ENCODE assay signal across 19 cellular contexts in the genomic region with DNA sequence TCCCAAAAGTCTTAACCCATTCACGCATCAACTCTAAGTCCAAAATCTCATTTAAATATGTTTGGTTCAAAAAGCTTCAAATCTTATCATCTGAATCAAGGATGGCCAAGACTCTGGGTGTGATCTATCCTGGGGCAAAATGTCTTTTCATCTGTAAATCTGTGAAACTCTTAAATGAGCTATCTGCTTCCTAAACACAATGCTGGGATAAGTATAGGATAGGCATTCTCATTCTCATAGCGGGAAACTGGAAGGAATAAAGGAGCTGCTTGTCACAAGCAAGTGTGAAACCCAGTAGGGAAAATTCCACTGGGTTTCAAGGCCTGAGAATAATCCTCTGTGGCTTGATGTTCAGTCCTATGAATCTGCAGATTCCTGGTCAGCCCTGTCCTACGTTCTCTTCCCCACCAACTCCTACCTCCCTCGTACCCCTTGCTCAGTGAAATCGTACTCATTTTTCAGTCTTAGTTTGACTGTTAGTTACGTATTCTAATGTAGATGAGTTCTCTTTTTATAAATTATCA.
DNase-seq lines count a peak whose midpoint lies in the region; ATAC-seq, FAIRE-seq and TF ChIP-seq lines count a peak whose summit lies in the region.
"Had no signal": no experiment of that assay in that cellular context is flagged by ENCODE, and none has a peak within 500 bp of the region (broad histone marks: within the 10 kb centered on the region; RNA-seq: fewer than 3 reads in every experiment).

No MANE protein-coding gene starts in this region.

- H3K4me1 ChIP-seq in H9 (ENCODE audit: insufficient read depth, low read length) (peaks cover 7% of the 10 kb centered on the region; the same call in 1 of the 2 replicates), NT2/D1 (ENCODE audit: insufficient read depth, insufficient read length) (no peaks in the 10 kb centered on the region), H1 (replicated peaks in 1 of 4; ENCODE audit: control insufficient read depth in 3 of 4, insufficient read depth in 4 of 4, low read length in 3 of 4) (peaks cover 0 to 17% (median 6%) of the 10 kb centered on the region in 4 experiments; a peak in 6 of 7 replicates), neural progenitor cell (peaks cover 24% of the 10 kb centered on the region)
- H3K4me1 ChIP-seq: BE2C had no signal

- H3K27ac ChIP-seq in H9 (ENCODE audit: insufficient read length, low read depth, low read length) = no peak overlapping the region
- no peak overlapping the region for H3K27ac ChIP-seq in H1 (ENCODE audit: low read depth, low read length)
- no peak overlapping the region for H3K27ac ChIP-seq in neural progenitor cell
- H3K27ac ChIP-seq: GM23248, KMS-11 had no signal

- H3K36me3 Mint-ChIP-seq in H9 (ENCODE audit: insufficient read depth in 1 of 3, low read depth in 3 of 3) = no peaks in the 10 kb centered on the region
- H3K36me3 Mint-ChIP-seq in neural progenitor cell = peaks cover 2% of the 10 kb centered on the region
- no peaks in the 10 kb centered on the region for H3K36me3 Mint-ChIP-seq in activated naive CD4-positive, alpha-beta T cell treated with anti-CD3 and anti-CD28 coated beads for 36 hours (ENCODE audit: low read depth)
- H3K36me3 Mint-ChIP-seq: CD4-positive, CD25-positive, alpha-beta regulatory T cell; CD8-positive, alpha-beta memory T cell had no signal

- H3K4me1 Mint-ChIP-seq in H9 (peaks cover 38 to 50% of the 10 kb centered on the region in 2 experiments), neural progenitor cell (peaks cover 55% of the 10 kb centered on the region)
- no peaks in the 10 kb centered on the region for H3K4me1 Mint-ChIP-seq in activated naive CD4-positive, alpha-beta T cell treated with anti-CD3 and anti-CD28 coated beads for 36 hours (ENCODE audit: low read depth)
- H3K4me1 Mint-ChIP-seq: CD4-positive, CD25-positive, alpha-beta regulatory T cell; CD8-positive, alpha-beta memory T cell had no signal

- no peak overlapping the region for H4K8ac ChIP-seq in H9 (replicated peaks; ENCODE audit: insufficient read length, low read depth, low read length)
- no peak overlapping the region for H4K8ac ChIP-seq in H1 (ENCODE audit: extremely low read depth, insufficient read depth, low read length)

- H3K56ac ChIP-seq in H9 (ENCODE audit: insufficient read length, low read depth, low read length) (no peak overlapping the region), H1 (replicated peaks; ENCODE audit: insufficient read length, low read depth, low read length) (no peak overlapping the region)

- H4K5ac ChIP-seq in H9 (ENCODE audit: insufficient read length, low read depth, low read length) = no peak overlapping the region
- H4K5ac ChIP-seq in H1 (ENCODE audit: insufficient read length, low read depth, low read length) = no peak overlapping the region

- H2BK15ac ChIP-seq in H9 (ENCODE audit: low read depth, low read length) (no peak overlapping the region), H1 (ENCODE audit: low read length) (no peak overlapping the region)

- no peak overlapping the region for H2AK5ac ChIP-seq in H9 (ENCODE audit: insufficient read length, low read length)
- H2AK5ac ChIP-seq in H1 (ENCODE audit: low read depth, low read length) = no peak overlapping the region

- H2BK5ac ChIP-seq in H9 (ENCODE audit: insufficient read length, low read length) = no peak overlapping the region
- H2BK5ac ChIP-seq in H1 (ENCODE audit: low read depth, low read length) = no peak overlapping the region

- H3K4me3 ChIP-seq in NT2/D1 (ENCODE audit: insufficient read length, low read depth) (no peak overlapping the region), H1 (ENCODE audit: extremely low read depth in 1 of 4, insufficient read depth in 2 of 4, low read depth in 3 of 4, low read length in 4 of 4) (no peak overlapping the region), neural progenitor cell (no peak overlapping the region)
- H3K4me3 ChIP-seq: GM12878, GM23248 had no signal

- CTCF ChIA-PET in H1 (lab: Charles Lee; ENCODE audit: partially characterized antibody) = interaction anchor here (2.0 kb wide), 1 partner anchor 15 kb away, joined by 10 read pairs; no protein-coding TSS in a partner anchor
- CTCF ChIA-PET in activated naive CD4-positive, alpha-beta T cell treated with anti-CD3 and anti-CD28 coated beads for 36 hours (lab: Charles Lee) = no interaction called here

- no peak for TF ChIP-seq POLR2A in H1 (IDR thresholded peaks at IDR 0.05; ENCODE audit: control extremely low read depth in 1 of 2, low read depth in 2 of 2, low read length in 2 of 2)
- TF ChIP-seq POLR2A in GM18505 (IDR thresholded peaks at IDR 0.05; ENCODE audit: borderline replicate concordance, extremely low read depth, insufficient read depth, insufficient read length) = no peak

- H3K79me1 ChIP-seq in H9 (ENCODE audit: insufficient read depth, low read depth, low read length, poor library complexity, severe bottlenecking) (no peaks in the 10 kb centered on the region), H1 (ENCODE audit: low read depth, low read length) (no peaks in the 10 kb centered on the region)

- H3K27me3 Mint-ChIP-seq in H9 (ENCODE audit: low read depth) (no peaks in the 10 kb centered on the region), neural progenitor cell (ENCODE audit: insufficient read depth, low read depth) (no peaks in the 10 kb centered on the region)
- H3K27me3 Mint-ChIP-seq in activated naive CD4-positive, alpha-beta T cell treated with anti-CD3 and anti-CD28 coated beads for 36 hours (ENCODE audit: low read depth) = no peaks in the 10 kb centered on the region
- H3K27me3 Mint-ChIP-seq: CD4-positive, CD25-positive, alpha-beta regulatory T cell; CD8-positive, alpha-beta memory T cell had no signal

- H4K91ac ChIP-seq in H9 (ENCODE audit: insufficient read length, low read depth, low read length) (no peak overlapping the region), H1 (replicated peaks; ENCODE audit: insufficient read length, low read length) (no peak overlapping the region)

- no peak for TF ChIP-seq EP300 in H1 (IDR thresholded peaks at IDR 0.05; ENCODE audit: borderline replicate concordance in 1 of 2, low read depth in 2 of 2, low read length in 2 of 2)

- no peaks in the 10 kb centered on the region for H3K9me3 ChIP-seq in H9 (ENCODE audit: control insufficient read depth, low read depth, low read length)
- peaks cover 12% of the 10 kb centered on the region; the same call in 1 of the 2 replicates for H3K9me3 ChIP-seq in NT2/D1 (ENCODE audit: insufficient read depth, low read length)
- H3K9me3 ChIP-seq in H1 (ENCODE audit: insufficient read depth in 2 of 2, low read depth in 1 of 2, low read length in 1 of 2) = no peaks in the 10 kb centered on the region
- H3K9me3 ChIP-seq in neural progenitor cell (ENCODE audit: low read depth) = no peaks in the 10 kb centered on the region
- H3K9me3 ChIP-seq: BE2C had no signal

- H2AFZ ChIP-seq in H9 (ENCODE audit: low read length) = no peak overlapping the region
- no peak overlapping the region for H2AFZ ChIP-seq in H1 (ENCODE audit: low read length)
- peak overlapping the region; percentile 64 for H2AFZ ChIP-seq in neural progenitor cell (replicated peaks)
- H2AFZ ChIP-seq: GM23248 had no signal

- H4K20me1 ChIP-seq in H9 (ENCODE audit: control insufficient read depth, insufficient read depth, insufficient read length) = no peaks in the 10 kb centered on the region
- H4K20me1 ChIP-seq in H1 (replicated peaks in 1 of 2; ENCODE audit: control insufficient read depth in 1 of 2, insufficient read depth in 2 of 2, low read length in 2 of 2) = no peaks in the 10 kb centered on the region
- no peaks in the 10 kb centered on the region for H4K20me1 ChIP-seq in neural progenitor cell (ENCODE audit: low read depth)

- H3F3A ChIP-seq in neural progenitor cell (ENCODE audit: low read depth) = no peaks in the 10 kb centered on the region

- H3K4ac ChIP-seq in H9 (ENCODE audit: low read depth, low read length) (no peak overlapping the region), H1 (replicated peaks; ENCODE audit: insufficient read length, low read depth, low read length) (no peak overlapping the region)

- H3K4me2 ChIP-seq in H9 (ENCODE audit: insufficient read depth, insufficient read length, low read length) (no peak overlapping the region), H1 (ENCODE audit: insufficient read depth in 1 of 2, low read depth in 2 of 2, low read length in 2 of 2) (no peak overlapping the region), neural progenitor cell (no peak overlapping the region)
- H3K4me2 ChIP-seq: KMS-11 had no signal

- no peak overlapping the region for H3K9ac ChIP-seq in H9 (ENCODE audit: extremely low read depth, insufficient read length, low read length)
- H3K9ac ChIP-seq in NT2/D1 (ENCODE audit: insufficient read length, low read depth) = no peak overlapping the region
- H3K9ac ChIP-seq in H1 (replicated peaks in 1 of 4; ENCODE audit: extremely low read depth in 1 of 4, low read depth in 3 of 4, low read length in 3 of 4) = no peak overlapping the region; a peak in 1 of 7 replicates
- H3K9ac ChIP-seq in neural progenitor cell = no peak overlapping the region
- H3K9ac ChIP-seq: GM23248, KMS-11 had no signal

- H2BK20ac ChIP-seq in H9 (ENCODE audit: low read depth, low read length, poor library complexity, severe bottlenecking) (no peak overlapping the region), H1 (ENCODE audit: low read length) (no peak overlapping the region)

- H3K23me2 ChIP-seq in H9 (ENCODE audit: insufficient read length, low read depth, low read length, poor library complexity, severe bottlenecking) (no peaks in the 10 kb centered on the region), H1 (ENCODE audit: low read depth, low read length) (no peaks in the 10 kb centered on the region)

- H2BK120ac ChIP-seq in H9 (ENCODE audit: low read depth, low read length, poor library complexity, severe bottlenecking) (no peak overlapping the region), H1 (replicated peaks; ENCODE audit: low read depth, low read length) (no peak overlapping the region)

- peak; percentile 7 for FAIRE-seq in H1 (lab: Jason Lieb, UNC)
- FAIRE-seq: GM12878 had no signal

- no peak for TF ChIP-seq RAD21 in H1 (IDR thresholded peaks at IDR 0.05 in 1 of 2, conservative IDR thresholded peaks at IDR 0.05 in 1 of 2; ENCODE audit: low read depth in 2 of 2, low read length in 2 of 2)

- H3T11ph ChIP-seq in H9 (ENCODE audit: low read length) = no peak overlapping the region

- POLR2A ChIA-PET in H1 (lab: Charles Lee; ENCODE audit: partially characterized antibody) = no interaction called here

- H3K9me3 Mint-ChIP-seq in H9 (no peaks in the 10 kb centered on the region), neural progenitor cell (no peaks in the 10 kb centered on the region)
- H3K9me3 Mint-ChIP-seq in activated naive CD4-positive, alpha-beta T cell treated with anti-CD3 and anti-CD28 coated beads for 36 hours = peaks cover 2% of the 10 kb centered on the region

- DNase-seq in H9 (no peak), NT2/D1 (ENCODE audit: low read depth, low spot score) (peak; percentile 25), H1 (ENCODE audit: low read depth in 1 of 2, low spot score in 2 of 2) (no peak), neural progenitor cell (ENCODE audit: low spot score) (peak; percentile 14), NCI-H2081 treated with DMSO at 0.1 percent for 48 hours (lab: John Stamatoyannopoulos, UW) (no peak), occipital lobe (lab: John Stamatoyannopoulos, UW) (no peak)
- DNase-seq in activated naive CD4-positive, alpha-beta T cell treated with anti-CD3 and anti-CD28 coated beads for 36 hours = no peak
- DNase-seq: ACHN; BE2C; C1 segment of cervical spinal cord; CD4-positive, CD25-positive, alpha-beta regulatory T cell; CD8-positive, alpha-beta memory T cell; COR-L47; DMS79 treated with DMSO at 0.1 percent for 48 hours; GM23248; H7 had no signal

- H3K27ac Mint-ChIP-seq in H9 (peak overlapping the region in 2 of 3 experiments; percentile 56 to 74; a peak in 5 of 7 replicates), neural progenitor cell (peak overlapping the region; percentile 97)
- no peak overlapping the region for H3K27ac Mint-ChIP-seq in activated naive CD4-positive, alpha-beta T cell treated with anti-CD3 and anti-CD28 coated beads for 36 hours
- H3K27ac Mint-ChIP-seq: CD4-positive, CD25-positive, alpha-beta regulatory T cell; CD8-positive, alpha-beta memory T cell had no signal

- ATAC-seq in GM18505 (IDR thresholded peaks at IDR 0.05; ENCODE audit: unreplicated experiment) = no peak
- ATAC-seq: GM12878 had no signal

- no peak for TF ChIP-seq CTCF in H9 (conservative IDR thresholded peaks at IDR 0.05)
- TF ChIP-seq CTCF in H1 (IDR thresholded peaks at IDR 0.05; ENCODE audit: control extremely low read depth in 1 of 3, insufficient read depth in 1 of 3, low read depth in 1 of 3, low read length in 3 of 3) = no peak
- no peak for TF ChIP-seq CTCF in neural progenitor cell (IDR thresholded peaks at IDR 0.05)

- H3K79me2 ChIP-seq in H9 (ENCODE audit: insufficient read depth, low read length) (no peaks in the 10 kb centered on the region), H1 (ENCODE audit: control insufficient read depth in 1 of 2, insufficient read depth in 2 of 2, low read length in 2 of 2) (no peaks in the 10 kb centered on the region), neural progenitor cell (ENCODE audit: low read depth) (no peaks in the 10 kb centered on the region)

- H3K36me3 ChIP-seq in NT2/D1 (ENCODE audit: insufficient read depth, insufficient read length, low read length) = no peaks in the 10 kb centered on the region
- H3K36me3 ChIP-seq in H1 (ENCODE audit: control insufficient read depth in 2 of 4, insufficient read depth in 4 of 4, low read length in 3 of 4) = no peaks in the 10 kb centered on the region; a peak in 1 of 8 replicates
- no peaks in the 10 kb centered on the region for H3K36me3 ChIP-seq in neural progenitor cell
- H3K36me3 ChIP-seq: BE2C had no signal

- intact Hi-C loops in activated naive CD4-positive, alpha-beta T cell treated with anti-CD3 and anti-CD28 coated beads for 36 hours (cut with micrococcal nuclease) = no loop called here

- H3K27me3 ChIP-seq in H9 (ENCODE audit: insufficient read depth, low read length) (no peaks in the 10 kb centered on the region), NT2/D1 (ENCODE audit: insufficient read depth, insufficient read length) (no peaks in the 10 kb centered on the region), H1 (replicated peaks in 1 of 4; ENCODE audit: control insufficient read depth in 3 of 4, extremely low read depth in 1 of 4, insufficient read depth in 3 of 4, low read length in 3 of 4) (no peaks in the 10 kb centered on the region), neural progenitor cell (no peaks in the 10 kb centered on the region)
- H3K27me3 ChIP-seq: BE2C had no signal

- no CpG with 5 or more reads among the region's 6 CpGs for WGBS in H9 (ENCODE audit: extremely low coverage, insufficient read length, low lambda C conversion rate)
- WGBS in H1 (ENCODE audit: extremely low coverage in 1 of 2, insufficient coverage in 1 of 2, insufficient read length in 1 of 2, insufficient replicate concordance in 2 of 2, low coverage in 1 of 2, low lambda C conversion rate in 2 of 2, missing lambda C conversion rate in 1 of 2), 2 experiments = 84% methylated on average over 6 of the region's 6 CpGs; no CpG with 5 or more reads in 1 of the 2 experiments

- H2BK12ac ChIP-seq in H9 (ENCODE audit: insufficient read length, low read depth, low read length) (no peak overlapping the region), H1 (ENCODE audit: low read depth, low read length) (no peak overlapping the region)

- H3K14ac ChIP-seq in H9 (ENCODE audit: insufficient read depth, low read length) (no peak overlapping the region), H1 (ENCODE audit: insufficient read length) (no peak overlapping the region)

- H3K4me3 Mint-ChIP-seq in H9 (no peak overlapping the region), neural progenitor cell (no peak overlapping the region)
- no peak overlapping the region for H3K4me3 Mint-ChIP-seq in activated naive CD4-positive, alpha-beta T cell treated with anti-CD3 and anti-CD28 coated beads for 36 hours
- H3K4me3 Mint-ChIP-seq: CD4-positive, CD25-positive, alpha-beta regulatory T cell; CD8-positive, alpha-beta memory T cell had no signal

- no peak overlapping the region for H3K23ac ChIP-seq in H9 (ENCODE audit: insufficient read length, low read depth, low read length)
- H3K23ac ChIP-seq in H1 (ENCODE audit: insufficient read length) = no peak overlapping the region

- H3K18ac ChIP-seq in H9 (ENCODE audit: insufficient read length, low read depth, low read length) (no peak overlapping the region), H1 (ENCODE audit: extremely low read depth, low read length) (no peak overlapping the region)

Comparison
In these comparisons a context has a peak if more than half of its experiments do, and no peak if none do; other contexts are left out.
1. DNase-seq: peak in NT2/D1 (single experiment) and neural progenitor cell (single experiment); none in H9 (single experiment), H1 (0 of 2), NCI-H2081 treated with DMSO at 0.1 percent for 48 hours (single experiment), occipital lobe (single experiment) and activated naive CD4-positive, alpha-beta T cell treated with anti-CD3 and anti-CD28 coated beads for 36 hours (single experiment).